In the genomic region with DNA sequence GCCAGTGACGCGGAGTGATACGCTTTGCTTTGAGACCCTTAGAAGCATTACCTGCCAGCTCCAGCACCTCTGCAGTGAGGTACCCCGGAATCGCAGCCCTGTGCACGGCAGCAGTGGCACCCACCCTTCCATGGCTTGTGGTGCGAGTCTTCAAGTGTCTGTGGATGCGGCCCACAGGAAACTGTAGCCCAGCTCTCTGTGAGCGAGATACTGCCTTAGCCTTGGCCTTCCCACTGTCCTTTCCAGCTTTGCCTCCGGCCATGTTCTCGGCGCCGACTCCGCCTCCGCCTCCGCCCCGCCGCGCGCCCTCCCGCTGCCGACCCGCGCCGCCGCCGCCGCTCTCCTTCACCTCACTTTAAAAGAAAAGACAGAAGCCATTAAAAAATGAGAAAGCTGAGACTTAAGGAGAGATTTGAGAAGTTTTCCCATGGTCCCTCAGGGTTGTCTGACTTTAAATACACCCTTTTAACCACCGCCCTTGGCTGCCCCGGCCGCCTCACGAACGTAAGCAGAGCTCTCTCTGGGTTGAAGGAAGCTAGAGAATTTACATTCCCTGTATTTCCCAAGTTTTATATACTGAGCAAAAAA, we compare ENCODE assay signal across 1 cellular context.
TF ChIP-seq lines count a peak whose summit lies in the region.

No MANE protein-coding gene starts in this region.

TF ChIP-seq in K562, 482 proteins besides CTCF, POLR2A, EP300 and RAD21 (continued from another document and continues in another):
- no peak for TF ChIP-seq SAFB (IDR thresholded peaks at IDR 0.05; ENCODE audit: borderline replicate concordance, low read depth, low read length)
- no peak for TF ChIP-seq KAT7 (CRISPR knock-in tag; IDR thresholded peaks at IDR 0.05; ENCODE audit: borderline replicate concordance)
- TF ChIP-seq NCOA4 (IDR thresholded peaks at IDR 0.05; ENCODE audit: partially characterized antibody), result no peak
- TF ChIP-seq PHF8 (IDR thresholded peaks at IDR 0.05; ENCODE audit: borderline replicate concordance, low read length), result peak; percentile 31; the same call in 1 of the 2 replicates
- no peak for TF ChIP-seq LARP7 (IDR thresholded peaks at IDR 0.05)
- TF ChIP-seq HSF4 (CRISPR knock-in tag; IDR thresholded peaks at IDR 0.05; ENCODE audit: borderline replicate concordance), result no peak
- 0 out of 4 replicates have a peak, but pooled peaks of 1 of the 2 experiments have one; percentile 40 for TF ChIP-seq HDAC1 (IDR thresholded peaks at IDR 0.05)
- no peak for TF ChIP-seq NCOA6 (IDR thresholded peaks at IDR 0.05)
- no peak for TF ChIP-seq CBX3 (IDR thresholded peaks at IDR 0.05; ENCODE audit: borderline replicate concordance in 1 of 2, low read length in 2 of 2)
- no peak for TF ChIP-seq NFATC3 (IDR thresholded peaks at IDR 0.05)
- TF ChIP-seq CREB5 (CRISPR knock-in tag; IDR thresholded peaks at IDR 0.05), result no peak
- TF ChIP-seq, protein P1, sequence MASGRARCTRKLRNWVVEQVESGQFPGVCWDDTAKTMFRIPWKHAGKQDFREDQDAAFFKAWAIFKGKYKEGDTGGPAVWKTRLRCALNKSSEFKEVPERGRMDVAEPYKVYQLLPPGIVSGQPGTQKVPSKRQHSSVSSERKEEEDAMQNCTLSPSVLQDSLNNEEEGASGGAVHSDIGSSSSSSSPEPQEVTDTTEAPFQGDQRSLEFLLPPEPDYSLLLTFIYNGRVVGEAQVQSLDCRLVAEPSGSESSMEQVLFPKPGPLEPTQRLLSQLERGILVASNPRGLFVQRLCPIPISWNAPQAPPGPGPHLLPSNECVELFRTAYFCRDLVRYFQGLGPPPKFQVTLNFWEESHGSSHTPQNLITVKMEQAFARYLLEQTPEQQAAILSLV (tag; IDR thresholded peaks at IDR 0.05), result no peak
- no peak for TF ChIP-seq KHSRP (IDR thresholded peaks at IDR 0.05)
- no peak for TF ChIP-seq ZNF133 (CRISPR knock-in tag; IDR thresholded peaks at IDR 0.05)
- TF ChIP-seq PURB (CRISPR knock-in tag; IDR thresholded peaks at IDR 0.05; ENCODE audit: low read depth), result no peak
- TF ChIP-seq ZHX1 (conservative IDR thresholded peaks at IDR 0.05; ENCODE audit: low read length), result no peak
- TF ChIP-seq ESRRB (CRISPR knock-in tag; IDR thresholded peaks at IDR 0.05; ENCODE audit: borderline replicate concordance), result no peak
- TF ChIP-seq KLF16 (IDR thresholded peaks at IDR 0.05), result no peak
- TF ChIP-seq CCNT2 (IDR thresholded peaks at IDR 0.05; ENCODE audit: borderline replicate concordance, extremely low read depth, insufficient read length, low read depth, low read length), result no peak
- TF ChIP-seq NRF1 (conservative IDR thresholded peaks at IDR 0.05 in 1 of 2, IDR thresholded peaks at IDR 0.05 in 1 of 2), result peak in 1 of 2 experiments; percentile 62; a peak in 2 of 4 replicates
- TF ChIP-seq TCF3 (CRISPR knock-in tag; IDR thresholded peaks at IDR 0.05), result no peak
- TF ChIP-seq CREBBP (IDR thresholded peaks at IDR 0.05; ENCODE audit: low read depth, low read length), result no peak
- no peak for TF ChIP-seq CBX2 (IDR thresholded peaks at IDR 0.05; ENCODE audit: insufficient read depth, low read length, poor library complexity, severe bottlenecking)
- 0 out of 2 replicates have a peak, but pooled peaks have one; percentile 46 for TF ChIP-seq MTA3 (IDR thresholded peaks at IDR 0.05; ENCODE audit: borderline replicate concordance)
- no peak for TF ChIP-seq REST (CRISPR knock-in tag; IDR thresholded peaks at IDR 0.05; ENCODE audit: low read depth)
- TF ChIP-seq RCOR1 (IDR thresholded peaks at IDR 0.05; ENCODE audit: borderline replicate concordance in 1 of 2, low read depth in 2 of 2, low read length in 2 of 2), result no peak
- TF ChIP-seq MBD2 (IDR thresholded peaks at IDR 0.05; ENCODE audit: borderline replicate concordance, low read depth), result no peak
- TF ChIP-seq PHF20 (IDR thresholded peaks at IDR 0.05; ENCODE audit: partially characterized antibody), result peak; percentile 43
- no peak for TF ChIP-seq ATF1 (CRISPR knock-in tag; IDR thresholded peaks at IDR 0.05)
- TF ChIP-seq ATF1 (tag; IDR thresholded peaks at IDR 0.05), result peak; percentile 52
- peak; percentile 69 for TF ChIP-seq RBFOX2 (IDR thresholded peaks at IDR 0.05; ENCODE audit: low read depth, low read length)
- 0 out of 2 replicates have a peak, but pooled peaks have one; percentile 38 for TF ChIP-seq ZBTB7A (IDR thresholded peaks at IDR 0.05; ENCODE audit: borderline replicate concordance, control insufficient read depth, low read depth, low read length)
- TF ChIP-seq THAP12 (CRISPR knock-in tag; IDR thresholded peaks at IDR 0.05), result no peak
- no peak for TF ChIP-seq RREB1 (CRISPR knock-in tag; IDR thresholded peaks at IDR 0.05)
- TF ChIP-seq, protein P2, sequence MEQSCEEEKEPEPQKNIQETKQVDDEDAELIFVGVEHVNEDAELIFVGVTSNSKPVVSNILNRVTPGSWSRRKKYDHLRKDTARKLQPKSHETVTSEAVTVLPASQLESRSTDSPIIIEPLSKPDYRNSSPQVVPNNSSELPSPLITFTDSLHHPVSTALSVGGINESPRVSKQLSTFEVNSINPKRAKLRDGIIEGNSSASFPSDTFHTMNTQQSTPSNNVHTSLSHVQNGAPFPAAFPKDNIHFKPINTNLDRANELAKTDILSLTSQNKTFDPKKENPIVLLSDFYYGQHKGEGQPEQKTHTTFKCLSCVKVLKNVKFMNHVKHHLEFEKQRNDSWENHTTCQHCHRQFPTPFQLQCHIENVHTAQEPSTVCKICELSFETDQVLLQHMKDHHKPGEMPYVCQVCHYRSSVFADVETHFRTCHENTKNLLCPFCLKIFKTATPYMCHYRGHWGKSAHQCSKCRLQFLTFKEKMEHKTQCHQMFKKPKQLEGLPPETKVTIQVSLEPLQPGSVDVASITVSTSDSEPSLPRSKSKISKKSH (CRISPR knock-in tag; IDR thresholded peaks at IDR 0.05), result no peak
- no peak for TF ChIP-seq U2AF1 (optimal IDR thresholded peaks at IDR 0.05; ENCODE audit: low read depth, low read length)
- no peak for TF ChIP-seq SRSF7 (optimal IDR thresholded peaks at IDR 0.05; ENCODE audit: low read depth, low read length)
- 0 out of 2 replicates have a peak, but pooled peaks have one; percentile 33 for TF ChIP-seq ESRRA (IDR thresholded peaks at IDR 0.05; ENCODE audit: borderline replicate concordance, low read depth)
- peak; percentile 86 for TF ChIP-seq CTBP1 (IDR thresholded peaks at IDR 0.05; ENCODE audit: borderline replicate concordance)
- no peak for TF ChIP-seq ZNF668 (CRISPR knock-in tag; IDR thresholded peaks at IDR 0.05)
- peak; percentile 21; the same call in 1 of the 2 replicates for TF ChIP-seq L3MBTL2 (IDR thresholded peaks at IDR 0.05)
